8 cellular contexts compared by ENCODE assay signal in the genomic region with DNA sequence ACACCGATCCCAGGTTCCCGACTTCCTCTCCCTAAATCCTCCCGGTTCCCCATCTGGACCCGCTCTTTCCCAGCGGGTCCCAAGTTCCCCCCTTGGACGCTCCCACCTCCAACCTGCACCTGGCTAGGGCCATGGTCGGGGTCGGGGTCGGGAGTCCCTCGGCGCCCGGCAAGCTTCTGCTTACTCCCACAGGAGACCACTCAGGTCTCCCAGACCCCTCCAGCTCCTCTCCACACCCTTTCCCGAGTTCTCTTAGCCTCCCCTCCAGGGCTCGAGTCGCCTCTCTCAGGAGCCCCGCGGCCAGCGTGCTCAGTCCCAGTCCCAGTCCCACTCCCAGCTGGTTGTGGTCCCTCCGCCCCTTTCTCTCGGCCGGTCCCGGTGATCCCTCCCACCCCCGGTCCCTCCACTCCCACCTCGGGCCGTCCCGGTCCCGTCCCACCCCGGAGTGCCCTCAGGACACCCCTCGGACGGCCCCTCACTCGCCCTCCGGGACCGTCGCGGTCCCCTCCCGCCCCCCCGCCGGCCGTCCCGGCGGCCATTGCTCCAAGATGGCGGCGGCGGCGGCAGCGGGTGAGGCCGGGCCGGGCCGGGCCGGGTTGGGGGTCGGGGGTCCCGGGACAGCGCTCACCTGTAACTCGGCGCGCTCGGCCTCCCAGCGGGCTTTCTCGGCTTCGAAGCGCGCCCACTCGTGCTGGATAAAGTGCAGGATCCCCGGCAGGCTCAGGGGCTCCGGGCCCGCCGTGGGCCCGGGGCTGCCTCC. TPM values are rescaled to one million over a fixed set of nuclear protein-coding genes. Genes with fewer than 3 reads are reported as not detected.
A peak's percentile ranks its signal among the peaks of the same experiment; 100 is the strongest.
DNase-seq lines count a peak whose midpoint lies in the region; TF ChIP-seq lines count a peak whose summit lies in the region.

A gene with protein sequence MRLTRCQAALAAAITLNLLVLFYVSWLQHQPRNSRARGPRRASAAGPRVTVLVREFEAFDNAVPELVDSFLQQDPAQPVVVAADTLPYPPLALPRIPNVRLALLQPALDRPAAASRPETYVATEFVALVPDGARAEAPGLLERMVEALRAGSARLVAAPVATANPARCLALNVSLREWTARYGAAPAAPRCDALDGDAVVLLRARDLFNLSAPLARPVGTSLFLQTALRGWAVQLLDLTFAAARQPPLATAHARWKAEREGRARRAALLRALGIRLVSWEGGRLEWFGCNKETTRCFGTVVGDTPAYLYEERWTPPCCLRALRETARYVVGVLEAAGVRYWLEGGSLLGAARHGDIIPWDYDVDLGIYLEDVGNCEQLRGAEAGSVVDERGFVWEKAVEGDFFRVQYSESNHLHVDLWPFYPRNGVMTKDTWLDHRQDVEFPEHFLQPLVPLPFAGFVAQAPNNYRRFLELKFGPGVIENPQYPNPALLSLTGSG (plus strand): TSS at position 537 of the 760 bp plus-strand sequence. CDS start 9,394 bp downstream, outside the sequence.

- peak within 1 kb of the TSS; percentile 93 for H3K9ac ChIP-seq in SK-N-MC (ENCODE audit: insufficient read length)

- peak within 1 kb of the TSS; percentile 90 for H3K27ac Mint-ChIP-seq in HFFc6

- H3K27me3 ChIP-seq in breast epithelium (no peaks in the 10 kb centered on the region), kidney epithelial cell (ENCODE audit: control insufficient read depth, insufficient read depth, low read length) (no peaks in the 10 kb centered on the region)

- H3K27me3 Mint-ChIP-seq in HFFc6 (ENCODE audit: insufficient read depth): no peaks in the 10 kb centered on the region; the same call in 1 of the 2 replicates

- in situ Hi-C loops in Caki2 (cut with HindIII; ENCODE audit: low pct_unique_long_range_greater_than_20kb, low sequenced_read_pairs): no loop called here

- H3K4me3 ChIP-seq in SK-N-MC (peak within 1 kb of the TSS; percentile 90), breast epithelium (peak within 1 kb of the TSS; percentile 94 to 99 (median 94)), kidney epithelial cell (ENCODE audit: low read depth, low read length) (peak within 1 kb of the TSS; percentile 98)

- DNase-seq in Caki2 (ENCODE audit: low read depth) (no peak), HFFc6 (no peak), SK-N-MC (ENCODE audit: low read depth, low spot score) (no peak), breast epithelium (ENCODE audit: low spot score in 2 of 2) (no peak), kidney epithelial cell (ENCODE audit: low read depth) (no peak), MV-4-11 (lab: John Stamatoyannopoulos, UW) (no peak), NCI-H226 (no peak)
- DNase-seq in stimulated activated CD4-positive, alpha-beta T cell treated with anti-CD3 and anti-CD28 coated beads, Interleukin-2, amount 100 ng/mL, for 48 hours: peak; percentile 16 to 31

- peak within 1 kb of the TSS; percentile 96 for H3K4me3 Mint-ChIP-seq in HFFc6

- peaks cover 4% of the 10 kb centered on the region; the same call in 1 of the 2 replicates for H3K36me3 Mint-ChIP-seq in HFFc6 (ENCODE audit: low read depth)

- peaks cover 9% of the 10 kb centered on the region for H3K36me3 ChIP-seq in SK-N-MC (ENCODE audit: insufficient read depth, low read length)
- H3K36me3 ChIP-seq in breast epithelium: no peaks in the 10 kb centered on the region
- no peaks in the 10 kb centered on the region for H3K36me3 ChIP-seq in kidney epithelial cell (ENCODE audit: control insufficient read depth, insufficient read depth, low read length)

- no peak for TF ChIP-seq POLR2A in breast epithelium (IDR thresholded peaks at IDR 0.05)

- peaks cover 41% of the 10 kb centered on the region for H3K4me1 Mint-ChIP-seq in HFFc6 (ENCODE audit: low read depth)

- H3K9me3 Mint-ChIP-seq in HFFc6: no peaks in the 10 kb centered on the region

- intact Hi-C loops in breast epithelium (cut with DNase I; ENCODE audit: low total_unique reads): no loop called here

- H3K4me1 ChIP-seq in breast epithelium: peaks cover 0 to 4% of the 10 kb centered on the region in 2 donors

- peak within 1 kb of the TSS; percentile 83 for H3K27ac ChIP-seq in SK-N-MC
- H3K27ac ChIP-seq in breast epithelium: peak within 1 kb of the TSS; percentile 91 to 95

- H3K9me3 ChIP-seq in SK-N-MC (ENCODE audit: low read depth, low read length): no peaks in the 10 kb centered on the region
- no peaks in the 10 kb centered on the region for H3K9me3 ChIP-seq in breast epithelium

- TF ChIP-seq CTCF in HFFc6 (IDR thresholded peaks at IDR 0.05) (no peak), breast epithelium (IDR thresholded peaks at IDR 0.05) (no peak), kidney epithelial cell (IDR thresholded peaks at IDR 0.05; ENCODE audit: insufficient read depth, low read length, poor library complexity, severe bottlenecking) (no peak)

RNA-seq across cellular contexts. Expression of the gene that starts here (rescaled TPM):
- total RNA-seq in Caki2 (2014; rRNA removed; shearing (Covaris generic); ENCODE audit: low replicate concordance): 17.6 and 23.7 TPM in 2 replicates
- total RNA-seq in HFFc6 (2021; fragmentation: NEBNext Ultra II Directional; extraction: Animal tissue kit (Norgen Biotek cat#: 25700)): 10 to 100 TPM; 31.4 to 36.8 (median 33.2) TPM
- total RNA-seq in breast epithelium (10 to 100 TPM; 11.4 to 23.1 (median 12.1) TPM), kidney epithelial cell (25.7 and 41.7 TPM in 2 replicates)

Comparison
In these comparisons a context has a peak if more than half of its experiments do, and no peak if none do; other contexts are left out.
1. DNase-seq: peak in stimulated activated CD4-positive, alpha-beta T cell treated with anti-CD3 and anti-CD28 coated beads, Interleukin-2, amount 100 ng/mL, for 48 hours (2 of 2); none in Caki2 (single experiment), HFFc6 (single experiment), SK-N-MC (single experiment), breast epithelium (0 of 2), kidney epithelial cell (single experiment), MV-4-11 (single experiment) and NCI-H226 (single experiment).
2. Peak in every context shown above with its lines, with median percentiles within 50 percentile points of each other: H3K4me3 ChIP-seq.